In genomic region chr10:123682477-123682876, GRCh38 we compare ENCODE assay signal across 23 cellular contexts. TPM values are rescaled to one million over a fixed set of nuclear protein-coding genes. Genes with fewer than 3 reads are reported as not detected.
DNase-seq lines count a peak whose midpoint lies in the region; TF ChIP-seq lines count a peak whose summit lies in the region.
"Had no signal": no experiment of that assay in that cellular context is flagged by ENCODE, and none has a peak within 500 bp of the region (broad histone marks: within the 10 kb centered on the region; RNA-seq: fewer than 3 reads in every experiment).

No MANE protein-coding gene starts in this region.

- H2AFZ ChIP-seq in neural cell (ENCODE audit: low read depth, low read length), result no peak overlapping the region

- no peaks in the 10 kb centered on the region for H3K27me3 ChIP-seq in neural cell (ENCODE audit: insufficient read depth, low read depth, low read length)
- H3K27me3 ChIP-seq in HAP-1 (ENCODE audit: low read depth), result no peaks in the 10 kb centered on the region
- H3K27me3 ChIP-seq: BE2C, BLaER1 had no signal

- no peaks in the 10 kb centered on the region for H3F3A ChIP-seq in neural cell (ENCODE audit: insufficient read depth, low read length, poor library complexity, severe bottlenecking)

- H3K4me2 ChIP-seq in neural cell (ENCODE audit: low read length), result peak overlapping the region; percentile 43
- H3K4me2 ChIP-seq: A549 had no signal

- TF ChIP-seq RAD21 in neural cell (conservative IDR thresholded peaks at IDR 0.05), result peak; percentile 29

- TF ChIP-seq CTCF in AG10803 (conservative IDR thresholded peaks at IDR 0.05; ENCODE audit: low read length), result no peak
- TF ChIP-seq CTCF in neural cell (IDR thresholded peaks at IDR 0.05; ENCODE audit: poor library complexity, severe bottlenecking), result no peak

- H3K9ac ChIP-seq in neural cell (ENCODE audit: low read length), result peak overlapping the region; percentile 50
- H3K9ac ChIP-seq: BLaER1 had no signal

- peak overlapping the region; percentile 89 for H3K27ac ChIP-seq in neural cell (ENCODE audit: low read length)
- H3K27ac ChIP-seq: 22Rv1, A549, BLaER1 had no signal

- H3K36me3 ChIP-seq in neural cell (ENCODE audit: insufficient read depth, low read length), result no peaks in the 10 kb centered on the region
- no peaks in the 10 kb centered on the region for H3K36me3 ChIP-seq in HAP-1 (replicated peaks)
- H3K36me3 ChIP-seq: BE2C, BLaER1 had no signal

- H3K4me3 ChIP-seq in AG10803 (ENCODE audit: low read length), result no peak overlapping the region
- peak overlapping the region; percentile 45 for H3K4me3 ChIP-seq in neural cell (ENCODE audit: low read length)
- H3K4me3 ChIP-seq in HAP-1, result no peak overlapping the region
- H3K4me3 ChIP-seq: A549, BLaER1, GM12878 had no signal

- in situ Hi-C loops in HAP-1 (cut with MboI; ENCODE audit: low sequenced_read_pairs), result no loop called here

- peak; percentile 88 for TF ChIP-seq EP300 in neural cell (conservative IDR thresholded peaks at IDR 0.05; ENCODE audit: poor library complexity, severe bottlenecking)

- H4K20me1 ChIP-seq in neural cell (ENCODE audit: insufficient read depth), result no peaks in the 10 kb centered on the region
- H4K20me1 ChIP-seq: BLaER1 had no signal

- H3K4me1 ChIP-seq in HAP-1, result no peaks in the 10 kb centered on the region
- H3K4me1 ChIP-seq: A549, BE2C had no signal

- no peaks in the 10 kb centered on the region for H3K79me2 ChIP-seq in neural cell (replicated peaks; ENCODE audit: insufficient read depth, low read length)

- H3K9me2 ChIP-seq in neural cell (ENCODE audit: insufficient read depth, low read length), result no peaks in the 10 kb centered on the region

- no peaks in the 10 kb centered on the region for H3K9me3 ChIP-seq in neural cell (ENCODE audit: low read length)
- no peaks in the 10 kb centered on the region for H3K9me3 ChIP-seq in HAP-1
- H3K9me3 ChIP-seq: A549, BE2C, BLaER1 had no signal

- DNase-seq in AG10803 (ENCODE audit: low read depth) (peak; percentile 25), NCI-H2227 treated with DMSO at 0.1 percent for 48 hours (lab: John Stamatoyannopoulos, UW) (peak; percentile 47), HAP-1 (ENCODE audit: low spot score in 2 of 2) (no peak), OCI-M1 (lab: John Stamatoyannopoulos, UW) (no peak)
- DNase-seq: BE2C; C1 segment of cervical spinal cord; CD4-positive, alpha-beta memory T cell; CD4-positive, CD25-positive, alpha-beta regulatory T cell; CD8-positive, alpha-beta memory T cell; COR-L47; DMS 273 treated with DMSO at 0.1 percent for 48 hours; DMS153; DMS53; DMS79; DND-41; EL; GDM1 had no signal

TF ChIP-seq in neural cell, 6 proteins besides CTCF, POLR2A, EP300 and RAD21:
- peak; percentile 37 for TF ChIP-seq MXI1 (conservative IDR thresholded peaks at IDR 0.05; ENCODE audit: poor library complexity, severe bottlenecking)
- no peak for TF ChIP-seq EZH2 (IDR thresholded peaks at IDR 0.05; ENCODE audit: borderline replicate concordance, insufficient read depth, low read length, poor library complexity, severe bottlenecking)
- no peak for TF ChIP-seq SMC3 (conservative IDR thresholded peaks at IDR 0.05; ENCODE audit: poor library complexity)
- no peak for TF ChIP-seq TAF1 (IDR thresholded peaks at IDR 0.05; ENCODE audit: low read depth)
- peak; percentile 73 for TF ChIP-seq POLR2AphosphoS5 (IDR thresholded peaks at IDR 0.05)
- TF ChIP-seq, protein P1, sequence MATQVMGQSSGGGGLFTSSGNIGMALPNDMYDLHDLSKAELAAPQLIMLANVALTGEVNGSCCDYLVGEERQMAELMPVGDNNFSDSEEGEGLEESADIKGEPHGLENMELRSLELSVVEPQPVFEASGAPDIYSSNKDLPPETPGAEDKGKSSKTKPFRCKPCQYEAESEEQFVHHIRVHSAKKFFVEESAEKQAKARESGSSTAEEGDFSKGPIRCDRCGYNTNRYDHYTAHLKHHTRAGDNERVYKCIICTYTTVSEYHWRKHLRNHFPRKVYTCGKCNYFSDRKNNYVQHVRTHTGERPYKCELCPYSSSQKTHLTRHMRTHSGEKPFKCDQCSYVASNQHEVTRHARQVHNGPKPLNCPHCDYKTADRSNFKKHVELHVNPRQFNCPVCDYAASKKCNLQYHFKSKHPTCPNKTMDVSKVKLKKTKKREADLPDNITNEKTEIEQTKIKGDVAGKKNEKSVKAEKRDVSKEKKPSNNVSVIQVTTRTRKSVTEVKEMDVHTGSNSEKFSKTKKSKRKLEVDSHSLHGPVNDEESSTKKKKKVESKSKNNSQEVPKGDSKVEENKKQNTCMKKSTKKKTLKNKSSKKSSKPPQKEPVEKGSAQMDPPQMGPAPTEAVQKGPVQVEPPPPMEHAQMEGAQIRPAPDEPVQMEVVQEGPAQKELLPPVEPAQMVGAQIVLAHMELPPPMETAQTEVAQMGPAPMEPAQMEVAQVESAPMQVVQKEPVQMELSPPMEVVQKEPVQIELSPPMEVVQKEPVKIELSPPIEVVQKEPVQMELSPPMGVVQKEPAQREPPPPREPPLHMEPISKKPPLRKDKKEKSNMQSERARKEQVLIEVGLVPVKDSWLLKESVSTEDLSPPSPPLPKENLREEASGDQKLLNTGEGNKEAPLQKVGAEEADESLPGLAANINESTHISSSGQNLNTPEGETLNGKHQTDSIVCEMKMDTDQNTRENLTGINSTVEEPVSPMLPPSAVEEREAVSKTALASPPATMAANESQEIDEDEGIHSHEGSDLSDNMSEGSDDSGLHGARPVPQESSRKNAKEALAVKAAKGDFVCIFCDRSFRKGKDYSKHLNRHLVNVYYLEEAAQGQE (IDR thresholded peaks at IDR 0.05; ENCODE audit: borderline replicate concordance), result peak; percentile 92

RNA-seq across cellular contexts. Expression of gene GPR26, which starts 16.3 kb away (rescaled TPM):
- polyA plus RNA-seq in neural cell, result 8.0 and 8.1 TPM in 2 replicates
- 21.5 and 23.6 TPM in 2 replicates for polyA minus RNA-seq in neural cell
- polyA plus RNA-seq: A549; CD14-positive monocyte; CD4-positive, alpha-beta memory T cell; CD4-positive, CD25-positive, alpha-beta regulatory T cell; CD8-positive, alpha-beta memory T cell had no signal

Comparison
In these comparisons a context has a peak if more than half of its experiments do, and no peak if none do; other contexts are left out.
1. DNase-seq: peak in AG10803 (single experiment) and NCI-H2227 treated with DMSO at 0.1 percent for 48 hours (single experiment); none in HAP-1 (0 of 2) and OCI-M1 (single experiment).